8 cellular contexts compared by ENCODE assay signal in genomic region chr22:42581762-42582716, GRCh38. TPM values are rescaled to one million over a fixed set of nuclear protein-coding genes. Genes with fewer than 3 reads are reported as not detected.
DNase-seq lines count a peak whose midpoint lies in the region; ATAC-seq and TF ChIP-seq lines count a peak whose summit lies in the region.

No MANE protein-coding gene starts in this region.

- peaks cover 3 to 9% of the 10 kb centered on the region in 2 donors for H3K4me1 ChIP-seq in mucosa of rectum (ENCODE audit: control insufficient read depth in 2 of 2, insufficient read depth in 2 of 2, low read length in 2 of 2)

- H3K4me3 ChIP-seq in epithelial cell of proximal tubule (ENCODE audit: low read depth, low read length) = peak overlapping the region; percentile 75
- H3K4me3 ChIP-seq in mucosa of rectum (ENCODE audit: low read length in 2 of 2) = peak overlapping the region; percentile 69 to 70

- no peaks in the 10 kb centered on the region for H3K9me3 ChIP-seq in mucosa of rectum (ENCODE audit: control insufficient read depth in 2 of 2, low read length in 2 of 2)

- TF ChIP-seq CTCF in epithelial cell of proximal tubule (conservative IDR thresholded peaks at IDR 0.05; ENCODE audit: low read depth, low read length) = no peak

- no peaks in the 10 kb centered on the region for H3K27me3 ChIP-seq in mucosa of rectum (ENCODE audit: control insufficient read depth in 2 of 2, insufficient read depth in 2 of 2, low read length in 2 of 2)

- peak; percentile 52 for ATAC-seq in HG03439 (IDR thresholded peaks at IDR 0.05; ENCODE audit: unreplicated experiment)

- peaks cover 36 to 45% of the 10 kb centered on the region in 2 donors for H3K36me3 ChIP-seq in mucosa of rectum (ENCODE audit: control insufficient read depth in 2 of 2, insufficient read depth in 2 of 2, low read length in 2 of 2)

- DNase-seq in NCI-H2081 (lab: John Stamatoyannopoulos, UW) (peak; percentile 54 to 72), NCI-H2081 treated with DMSO at 0.1 percent for 48 hours (lab: John Stamatoyannopoulos, UW) (no peak), NOMO-1 treated with dmso at 0.1 percent for 144 hours (lab: John Stamatoyannopoulos, UW; ENCODE audit: unreplicated experiment) (peak; percentile 46), activated T-cell treated with anti-CD3 and anti-CD28 coated beads for 1 hour (ENCODE audit: low read depth) (peak; percentile 75), epithelial cell of proximal tubule (ENCODE audit: low read depth) (no peak)
- peak; percentile 56 to 68 for DNase-seq in stimulated activated CD8-positive, alpha-beta memory T cell treated with anti-CD3 and anti-CD28 coated beads, Interleukin-4, amount 100 ng/mL, for 1 hour (ENCODE audit: low read depth in 2 of 2, low spot score in 1 of 2)

- H3K27ac ChIP-seq in mucosa of rectum (ENCODE audit: low read depth in 2 of 2, low read length in 2 of 2) = no peak overlapping the region

- H3K9ac ChIP-seq in mucosa of rectum (ENCODE audit: low read depth in 1 of 2, low read length in 2 of 2) = peak overlapping the region in 1 of 2 donors; percentile 72

RNA-seq across cellular contexts. Expression of gene SERHL2, which starts 28.3 kb away (rescaled TPM):
- 0.23 and 5.0 TPM in 2 replicates for total RNA-seq in epithelial cell of proximal tubule

RNA-seq across cellular contexts. Expression of gene POLDIP3, which starts 32.6 kb away (rescaled TPM):
- 35.0 and 40.2 TPM in 2 replicates for total RNA-seq in epithelial cell of proximal tubule

RNA-seq across cellular contexts. Expression of gene ATP5MGL, which starts 58.4 kb away (rescaled TPM):
- 0.58 TPM in 1 of 2 replicates, not detected in the other for total RNA-seq in epithelial cell of proximal tubule

Comparison
In these comparisons a context has a peak if more than half of its experiments do, and no peak if none do; other contexts are left out.
1. DNase-seq: peak in NCI-H2081 (2 of 2), NOMO-1 treated with dmso at 0.1 percent for 144 hours (single experiment), activated T-cell treated with anti-CD3 and anti-CD28 coated beads for 1 hour (single experiment) and stimulated activated CD8-positive, alpha-beta memory T cell treated with anti-CD3 and anti-CD28 coated beads, Interleukin-4, amount 100 ng/mL, for 1 hour (2 of 2); none in NCI-H2081 treated with DMSO at 0.1 percent for 48 hours (single experiment) and epithelial cell of proximal tubule (single experiment).